2 cellular contexts compared by ENCODE assay signal in the genomic region with DNA sequence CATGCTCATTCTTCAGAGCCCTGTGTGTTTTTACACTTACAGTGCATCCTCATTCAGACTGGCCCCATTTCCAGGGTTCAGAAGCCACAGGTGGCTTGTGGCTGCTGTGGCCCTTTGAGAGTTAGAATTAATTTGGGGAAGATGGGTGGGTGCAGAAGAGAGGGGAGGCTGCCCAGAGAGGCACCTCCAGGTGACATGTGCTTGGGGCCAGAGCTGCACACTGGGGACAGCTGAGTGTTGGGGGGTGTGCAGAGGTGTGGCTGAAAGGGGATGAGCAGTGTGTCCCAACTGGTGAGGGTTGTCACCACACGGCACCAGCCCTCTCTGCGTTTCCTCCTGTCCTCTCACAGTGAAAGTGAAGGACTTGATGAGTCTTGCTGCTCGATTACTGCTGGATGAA.
TF ChIP-seq lines count a peak whose summit lies in the region.

No MANE protein-coding gene starts in this region.

TF ChIP-seq in IMR-90, 13 proteins besides CTCF, POLR2A, EP300 and RAD21:
- TF ChIP-seq CEBPB (IDR thresholded peaks at IDR 0.05; ENCODE audit: low read depth, low read length) (no peak), NFE2L2 (IDR thresholded peaks at IDR 0.05; ENCODE audit: low read depth, low read length) (no peak), FOS (IDR thresholded peaks at IDR 0.05; ENCODE audit: low read depth, low read length) (no peak), RCOR1 (IDR thresholded peaks at IDR 0.05; ENCODE audit: insufficient replicate concordance, low read length) (no peak), MAFK (IDR thresholded peaks at IDR 0.05; ENCODE audit: low read depth, low read length) (no peak), RFX5 (IDR thresholded peaks at IDR 0.05; ENCODE audit: low read depth, low read length) (no peak), SMC3 (IDR thresholded peaks at IDR 0.05; ENCODE audit: low read depth, low read length) (no peak), BHLHE40 (IDR thresholded peaks at IDR 0.05; ENCODE audit: low read depth, low read length) (no peak), CHD1 (IDR thresholded peaks at IDR 0.05; ENCODE audit: low read depth, low read length) (no peak)
- TF ChIP-seq, protein P1, sequence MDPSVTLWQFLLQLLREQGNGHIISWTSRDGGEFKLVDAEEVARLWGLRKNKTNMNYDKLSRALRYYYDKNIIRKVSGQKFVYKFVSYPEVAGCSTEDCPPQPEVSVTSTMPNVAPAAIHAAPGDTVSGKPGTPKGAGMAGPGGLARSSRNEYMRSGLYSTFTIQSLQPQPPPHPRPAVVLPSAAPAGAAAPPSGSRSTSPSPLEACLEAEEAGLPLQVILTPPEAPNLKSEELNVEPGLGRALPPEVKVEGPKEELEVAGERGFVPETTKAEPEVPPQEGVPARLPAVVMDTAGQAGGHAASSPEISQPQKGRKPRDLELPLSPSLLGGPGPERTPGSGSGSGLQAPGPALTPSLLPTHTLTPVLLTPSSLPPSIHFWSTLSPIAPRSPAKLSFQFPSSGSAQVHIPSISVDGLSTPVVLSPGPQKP (IDR thresholded peaks at IDR 0.05; ENCODE audit: borderline replicate concordance, low read depth, low read length) = no peak

TF ChIP-seq in neural cell, 6 proteins besides CTCF, POLR2A, EP300 and RAD21:
- no peak for TF ChIP-seq TAF1 (IDR thresholded peaks at IDR 0.05; ENCODE audit: low read depth)
- no peak for TF ChIP-seq MXI1 (conservative IDR thresholded peaks at IDR 0.05; ENCODE audit: poor library complexity, severe bottlenecking)
- TF ChIP-seq SMC3 (conservative IDR thresholded peaks at IDR 0.05; ENCODE audit: poor library complexity) = no peak
- TF ChIP-seq, protein P2, sequence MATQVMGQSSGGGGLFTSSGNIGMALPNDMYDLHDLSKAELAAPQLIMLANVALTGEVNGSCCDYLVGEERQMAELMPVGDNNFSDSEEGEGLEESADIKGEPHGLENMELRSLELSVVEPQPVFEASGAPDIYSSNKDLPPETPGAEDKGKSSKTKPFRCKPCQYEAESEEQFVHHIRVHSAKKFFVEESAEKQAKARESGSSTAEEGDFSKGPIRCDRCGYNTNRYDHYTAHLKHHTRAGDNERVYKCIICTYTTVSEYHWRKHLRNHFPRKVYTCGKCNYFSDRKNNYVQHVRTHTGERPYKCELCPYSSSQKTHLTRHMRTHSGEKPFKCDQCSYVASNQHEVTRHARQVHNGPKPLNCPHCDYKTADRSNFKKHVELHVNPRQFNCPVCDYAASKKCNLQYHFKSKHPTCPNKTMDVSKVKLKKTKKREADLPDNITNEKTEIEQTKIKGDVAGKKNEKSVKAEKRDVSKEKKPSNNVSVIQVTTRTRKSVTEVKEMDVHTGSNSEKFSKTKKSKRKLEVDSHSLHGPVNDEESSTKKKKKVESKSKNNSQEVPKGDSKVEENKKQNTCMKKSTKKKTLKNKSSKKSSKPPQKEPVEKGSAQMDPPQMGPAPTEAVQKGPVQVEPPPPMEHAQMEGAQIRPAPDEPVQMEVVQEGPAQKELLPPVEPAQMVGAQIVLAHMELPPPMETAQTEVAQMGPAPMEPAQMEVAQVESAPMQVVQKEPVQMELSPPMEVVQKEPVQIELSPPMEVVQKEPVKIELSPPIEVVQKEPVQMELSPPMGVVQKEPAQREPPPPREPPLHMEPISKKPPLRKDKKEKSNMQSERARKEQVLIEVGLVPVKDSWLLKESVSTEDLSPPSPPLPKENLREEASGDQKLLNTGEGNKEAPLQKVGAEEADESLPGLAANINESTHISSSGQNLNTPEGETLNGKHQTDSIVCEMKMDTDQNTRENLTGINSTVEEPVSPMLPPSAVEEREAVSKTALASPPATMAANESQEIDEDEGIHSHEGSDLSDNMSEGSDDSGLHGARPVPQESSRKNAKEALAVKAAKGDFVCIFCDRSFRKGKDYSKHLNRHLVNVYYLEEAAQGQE (IDR thresholded peaks at IDR 0.05; ENCODE audit: borderline replicate concordance) = no peak
- no peak for TF ChIP-seq POLR2AphosphoS5 (IDR thresholded peaks at IDR 0.05)
- no peak for TF ChIP-seq EZH2 (IDR thresholded peaks at IDR 0.05; ENCODE audit: borderline replicate concordance, insufficient read depth, low read length, poor library complexity, severe bottlenecking)
